9 cellular contexts compared by ENCODE assay signal in genomic region chr10:22344781-22345300, GRCh38. TPM values are rescaled to one million over a fixed set of nuclear protein-coding genes. Genes with fewer than 3 reads are reported as not detected.
DNase-seq lines count a peak whose midpoint lies in the region; TF ChIP-seq lines count a peak whose summit lies in the region.
"Had no signal": no experiment of that assay in that cellular context is flagged by ENCODE, and none has a peak within 500 bp of the region (broad histone marks: within the 10 kb centered on the region; RNA-seq: fewer than 3 reads in every experiment).

No MANE protein-coding gene starts in this region.

- H3K4me1 ChIP-seq in DOHH2 (ENCODE audit: control insufficient read depth, low read length) = peaks cover 46% of the 10 kb centered on the region
- H3K4me1 ChIP-seq in HUES64 (ENCODE audit: insufficient read depth, low read length) = peaks cover 3% of the 10 kb centered on the region
- peaks cover 8% of the 10 kb centered on the region for H3K4me1 ChIP-seq in ectodermal cell (ENCODE audit: control insufficient read depth, insufficient read depth, low read length)

- H3K27me3 ChIP-seq in DOHH2 (ENCODE audit: control insufficient read depth, low read length) = peaks cover 37% of the 10 kb centered on the region
- peaks cover 99% of the 10 kb centered on the region for H3K27me3 ChIP-seq in HUES64 (ENCODE audit: insufficient read depth, low read length)
- H3K27me3 ChIP-seq in ectodermal cell (ENCODE audit: control insufficient read depth, insufficient read depth, low read length, poor library complexity, severe bottlenecking) = peaks cover 92% of the 10 kb centered on the region
- peaks cover 80% of the 10 kb centered on the region for H3K27me3 ChIP-seq in neural cell (ENCODE audit: insufficient read depth, low read depth, low read length)

- 7% methylated on average over 26 of the region's 26 CpGs for WGBS in HUES64
- 7 to 8% methylated on average over 26 of the region's 26 CpGs for WGBS in ectodermal cell, 2 experiments

- no peaks in the 10 kb centered on the region for H3K79me2 ChIP-seq in DOHH2 (ENCODE audit: control insufficient read depth, low read length)
- no peaks in the 10 kb centered on the region for H3K79me2 ChIP-seq in neural cell (replicated peaks; ENCODE audit: insufficient read depth, low read length)

- H3F3A ChIP-seq in DOHH2 (ENCODE audit: control insufficient read depth, insufficient read depth) (peaks cover 16% of the 10 kb centered on the region; the same call in 1 of the 2 replicates), neural cell (ENCODE audit: insufficient read depth, low read length, poor library complexity, severe bottlenecking) (peaks cover 4% of the 10 kb centered on the region)

- DNase-seq in stimulated activated naive CD4-positive, alpha-beta T cell treated with Interleukin-2 at 50 U/mL for 16 hours (lab: John Stamatoyannopoulos, UW) = no peak
- DNase-seq in NCI-H446 (lab: John Stamatoyannopoulos, UW) (no peak), NCI-H1417 treated with DMSO at 0.1 percent for 48 hours (lab: John Stamatoyannopoulos, UW) (no peak), T1000 (lab: John Stamatoyannopoulos, UW) (no peak)
- DNase-seq: NCI-H526 had no signal

- TF ChIP-seq RAD21 in neural cell (conservative IDR thresholded peaks at IDR 0.05) = no peak

- peak overlapping the region; percentile 66 for H3K27ac ChIP-seq in DOHH2 (ENCODE audit: low read depth, low read length)
- H3K27ac ChIP-seq in HUES64 (ENCODE audit: low read depth, low read length) = no peak overlapping the region
- H3K27ac ChIP-seq in ectodermal cell (ENCODE audit: insufficient read depth, low read depth, low read length, poor library complexity, severe bottlenecking) = no peak overlapping the region
- no peak overlapping the region for H3K27ac ChIP-seq in neural cell (ENCODE audit: low read length)

- TF ChIP-seq EP300 in neural cell (conservative IDR thresholded peaks at IDR 0.05; ENCODE audit: poor library complexity, severe bottlenecking) = no peak

- H3K36me3 ChIP-seq in DOHH2 (ENCODE audit: control insufficient read depth, low read length) = no peaks in the 10 kb centered on the region
- H3K36me3 ChIP-seq in HUES64 (ENCODE audit: insufficient read depth, low read length) = no peaks in the 10 kb centered on the region
- H3K36me3 ChIP-seq in ectodermal cell (ENCODE audit: control insufficient read depth, insufficient read depth, low read length) = no peaks in the 10 kb centered on the region
- H3K36me3 ChIP-seq in neural cell (ENCODE audit: insufficient read depth, low read length) = no peaks in the 10 kb centered on the region

- TF ChIP-seq CTCF in DOHH2 (IDR thresholded peaks at IDR 0.05; ENCODE audit: low read depth, low read length, poor library complexity, severe bottlenecking) (no peak), neural cell (IDR thresholded peaks at IDR 0.05; ENCODE audit: poor library complexity, severe bottlenecking) (no peak)

- H2AFZ ChIP-seq in neural cell (ENCODE audit: low read depth, low read length) = no peak overlapping the region

- H3K4me3 ChIP-seq in DOHH2 (ENCODE audit: low read length) (peak overlapping the region; percentile 48), HUES64 (ENCODE audit: low read length) (peak overlapping the region; percentile 57), ectodermal cell (ENCODE audit: insufficient read depth, low read depth, low read length) (peak overlapping the region; percentile 28), neural cell (ENCODE audit: low read length) (peak overlapping the region; percentile 59)

- H4K20me1 ChIP-seq in DOHH2 (ENCODE audit: control insufficient read depth, insufficient read depth, low read depth, low read length) = no peaks in the 10 kb centered on the region
- H4K20me1 ChIP-seq in neural cell (ENCODE audit: insufficient read depth) = no peaks in the 10 kb centered on the region

- H3K9me3 ChIP-seq in DOHH2 (ENCODE audit: control insufficient read depth, insufficient read depth, low read length) (no peaks in the 10 kb centered on the region), HUES64 (ENCODE audit: insufficient read depth, low read depth, low read length) (no peaks in the 10 kb centered on the region), ectodermal cell (ENCODE audit: control insufficient read depth, low read length) (no peaks in the 10 kb centered on the region), neural cell (ENCODE audit: low read length) (peaks cover 4% of the 10 kb centered on the region)

- H3K4me2 ChIP-seq in DOHH2 (ENCODE audit: low read length) (peak overlapping the region; percentile 65), neural cell (ENCODE audit: low read length) (no peak overlapping the region)

- H3K9me2 ChIP-seq in DOHH2 (replicated peaks; ENCODE audit: control insufficient read depth, low read length) = no peaks in the 10 kb centered on the region
- no peaks in the 10 kb centered on the region for H3K9me2 ChIP-seq in neural cell (ENCODE audit: insufficient read depth, low read length)

- H3K9ac ChIP-seq in HUES64 (ENCODE audit: low read depth, low read length) (no peak overlapping the region), neural cell (ENCODE audit: low read length) (no peak overlapping the region)

TF ChIP-seq in neural cell, 6 proteins besides CTCF, POLR2A, EP300 and RAD21:
- no peak for TF ChIP-seq MXI1 (conservative IDR thresholded peaks at IDR 0.05; ENCODE audit: poor library complexity, severe bottlenecking)
- TF ChIP-seq EZH2 (IDR thresholded peaks at IDR 0.05; ENCODE audit: borderline replicate concordance, insufficient read depth, low read length, poor library complexity, severe bottlenecking) = no peak
- TF ChIP-seq SMC3 (conservative IDR thresholded peaks at IDR 0.05; ENCODE audit: poor library complexity) = no peak
- TF ChIP-seq POLR2AphosphoS5 (IDR thresholded peaks at IDR 0.05) = no peak
- no peak for TF ChIP-seq REST (IDR thresholded peaks at IDR 0.05; ENCODE audit: borderline replicate concordance)
- no peak for TF ChIP-seq TAF1 (IDR thresholded peaks at IDR 0.05; ENCODE audit: low read depth)

RNA-seq across cellular contexts. Expression of gene SPAG6, which starts 0.5 kb away (rescaled TPM):
- polyA plus RNA-seq in HUES64 (2013, experiment 1 of 2) = 0.30 TPM
- 0.51 TPM for polyA plus RNA-seq in HUES64 (2013, experiment 2 of 2)
- 2.5 TPM for polyA plus RNA-seq in ectodermal cell (2013, experiment 1 of 4)
- 3.5 TPM for polyA plus RNA-seq in ectodermal cell (2013, experiment 2 of 4)
- 2.4 TPM for polyA plus RNA-seq in ectodermal cell (2013, experiment 3 of 4)
- polyA plus RNA-seq in ectodermal cell (2013, experiment 4 of 4) = 3.4 TPM
- polyA plus RNA-seq in neural cell = 0.36 TPM in 1 of 2 replicates, not detected in the other
- 0.35 TPM in 1 of 2 replicates, not detected in the other for polyA minus RNA-seq in neural cell

RNA-seq across cellular contexts. Expression of gene BMI1, which starts 23.9 kb away (rescaled TPM):
- 8.6 TPM for polyA plus RNA-seq in HUES64 (2013, experiment 1 of 2)
- 11.0 TPM for polyA plus RNA-seq in HUES64 (2013, experiment 2 of 2)
- 35.4 TPM for polyA plus RNA-seq in ectodermal cell (2013, experiment 1 of 4)
- 35.2 TPM for polyA plus RNA-seq in ectodermal cell (2013, experiment 2 of 4)
- 34.1 TPM for polyA plus RNA-seq in ectodermal cell (2013, experiment 3 of 4)
- 40.3 TPM for polyA plus RNA-seq in ectodermal cell (2013, experiment 4 of 4)
- polyA plus RNA-seq in neural cell = 67.3 and 86.8 TPM in 2 replicates
- polyA minus RNA-seq in neural cell = 60.9 and 68.6 TPM in 2 replicates

RNA-seq across cellular contexts. Expression of gene COMMD3, which starts 28.7 kb away (rescaled TPM):
- 3.1 TPM for polyA plus RNA-seq in HUES64 (2013, experiment 1 of 2)
- polyA plus RNA-seq in HUES64 (2013, experiment 2 of 2) = 7.7 TPM
- polyA plus RNA-seq in ectodermal cell (2013, experiment 1 of 4) = 20.5 TPM
- 22.0 TPM for polyA plus RNA-seq in ectodermal cell (2013, experiment 2 of 4)
- polyA plus RNA-seq in ectodermal cell (2013, experiment 3 of 4) = 19.9 TPM
- polyA plus RNA-seq in ectodermal cell (2013, experiment 4 of 4) = 23.6 TPM
- polyA plus RNA-seq in neural cell = 234 and 272 TPM in 2 replicates
- polyA minus RNA-seq in neural cell = 49.2 and 53.7 TPM in 2 replicates
